ENCODE assay signal across 9 cellular contexts in genomic region chr3:13019243-13019701, GRCh38. TPM values are rescaled to one million over a fixed set of nuclear protein-coding genes. Genes with fewer than 3 reads are reported as not detected.
A peak's percentile ranks its signal among the peaks of the same experiment; 100 is the strongest.
DNase-seq lines count a peak whose midpoint lies in the region; ATAC-seq, FAIRE-seq and TF ChIP-seq lines count a peak whose summit lies in the region.
"Had no signal": no experiment of that assay in that cellular context is flagged by ENCODE, and none has a peak within 500 bp of the region (broad histone marks: within the 10 kb centered on the region; RNA-seq: fewer than 3 reads in every experiment).

No MANE protein-coding gene starts in this region.

- no peak for ATAC-seq in HG03565 (IDR thresholded peaks at IDR 0.05; ENCODE audit: unreplicated experiment)

- peak overlapping the region; percentile 50 for H3K9ac ChIP-seq in mucosa of stomach (ENCODE audit: low read length)

- no peaks in the 10 kb centered on the region for H3K9me3 ChIP-seq in mucosa of stomach (ENCODE audit: control insufficient read depth, low read length)

- FAIRE-seq in frontal cortex (lab: Jason Lieb, UNC) = no peak
- FAIRE-seq: G401.6 had no signal

- H3K36me3 ChIP-seq in mucosa of stomach (ENCODE audit: control insufficient read depth, insufficient read depth, low read length) = no peaks in the 10 kb centered on the region

- no peak for TF ChIP-seq CTCF in AG09309 (IDR thresholded peaks at IDR 0.05; ENCODE audit: control insufficient read depth, insufficient read depth, low read depth, low read length, missing control alignments)
- no peak for TF ChIP-seq CTCF in epithelial cell of esophagus (IDR thresholded peaks at IDR 0.05; ENCODE audit: insufficient read depth, low read depth, low read length, missing control alignments)

- peaks cover 37% of the 10 kb centered on the region for H3K4me1 ChIP-seq in mucosa of stomach (ENCODE audit: control insufficient read depth, insufficient read depth, low read length)

- peaks cover 15% of the 10 kb centered on the region for H3K27me3 ChIP-seq in mucosa of stomach (ENCODE audit: control insufficient read depth, insufficient read depth, low read length)

- DNase-seq in AG09309 (ENCODE audit: low read depth) (peak; percentile 23), M059J (ENCODE audit: low read depth) (peak; percentile 83), epithelial cell of esophagus (ENCODE audit: low read depth) (peak; percentile 30), NCI-H2196 (lab: John Stamatoyannopoulos, UW; ENCODE audit: unreplicated experiment) (no peak), frontal cortex (ENCODE audit: low spot score in 2 of 2) (no peak), HPDE6-E6E7 (ENCODE audit: extremely low spot score) (no peak)

- H3K4me3 ChIP-seq in AG09309 (ENCODE audit: control insufficient read depth, low read depth, low read length) = peak overlapping the region; percentile 12
- H3K4me3 ChIP-seq in epithelial cell of esophagus (ENCODE audit: low read length) = no peak overlapping the region
- H3K4me3 ChIP-seq in mucosa of stomach (ENCODE audit: low read length) = no peak overlapping the region

RNA-seq across cellular contexts. Expression of gene IQSEC1, which starts 54.0 kb away (rescaled TPM):
- total RNA-seq in M059J (2014; rRNA removed; shearing (Covaris generic)) = 3.0 and 7.4 TPM in 2 replicates
- total RNA-seq in frontal cortex = 14.3 TPM

Comparison
In these comparisons a context has a peak if more than half of its experiments do, and no peak if none do; other contexts are left out.
1. DNase-seq: peak in AG09309 (single experiment), M059J (single experiment) and epithelial cell of esophagus (single experiment); none in NCI-H2196 (single experiment), frontal cortex (0 of 2) and HPDE6-E6E7 (single experiment).